1 cellular context compared by ENCODE assay signal in the genomic region with DNA sequence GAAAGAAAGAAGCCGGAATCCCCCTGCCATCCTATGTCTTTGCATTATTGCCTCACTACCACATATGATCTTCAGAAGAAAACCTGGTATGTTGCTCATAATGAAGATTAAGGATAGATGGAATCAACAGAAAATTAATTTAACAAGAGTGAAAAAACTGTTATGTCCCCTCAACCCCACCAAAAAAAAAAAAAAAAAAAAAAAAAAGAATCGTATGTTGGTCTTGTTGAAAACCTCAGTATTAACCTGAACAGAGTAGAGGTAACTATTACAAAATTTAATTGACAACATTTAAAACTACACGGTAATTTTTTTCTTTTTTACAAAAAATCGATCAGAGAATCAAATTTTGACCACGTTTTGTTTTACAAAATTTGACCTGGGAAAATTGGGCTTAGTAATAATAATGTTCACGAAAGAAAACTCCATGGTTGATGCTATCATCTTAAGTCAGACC.
TF ChIP-seq lines count a peak whose summit lies in the region.

No MANE protein-coding gene starts in this region.

TF ChIP-seq in liver, 16 proteins besides CTCF, POLR2A, EP300 and RAD21 (continued from another document):
- TF ChIP-seq GABPA (IDR thresholded peaks at IDR 0.05 in 1 of 2, conservative IDR thresholded peaks at IDR 0.05 in 1 of 2) (no peak), FOXA2 (IDR thresholded peaks at IDR 0.05) (no peak), EGR1 (IDR thresholded peaks at IDR 0.05; ENCODE audit: low read depth in 2 of 2) (no peak)
- TF ChIP-seq, protein P1, sequence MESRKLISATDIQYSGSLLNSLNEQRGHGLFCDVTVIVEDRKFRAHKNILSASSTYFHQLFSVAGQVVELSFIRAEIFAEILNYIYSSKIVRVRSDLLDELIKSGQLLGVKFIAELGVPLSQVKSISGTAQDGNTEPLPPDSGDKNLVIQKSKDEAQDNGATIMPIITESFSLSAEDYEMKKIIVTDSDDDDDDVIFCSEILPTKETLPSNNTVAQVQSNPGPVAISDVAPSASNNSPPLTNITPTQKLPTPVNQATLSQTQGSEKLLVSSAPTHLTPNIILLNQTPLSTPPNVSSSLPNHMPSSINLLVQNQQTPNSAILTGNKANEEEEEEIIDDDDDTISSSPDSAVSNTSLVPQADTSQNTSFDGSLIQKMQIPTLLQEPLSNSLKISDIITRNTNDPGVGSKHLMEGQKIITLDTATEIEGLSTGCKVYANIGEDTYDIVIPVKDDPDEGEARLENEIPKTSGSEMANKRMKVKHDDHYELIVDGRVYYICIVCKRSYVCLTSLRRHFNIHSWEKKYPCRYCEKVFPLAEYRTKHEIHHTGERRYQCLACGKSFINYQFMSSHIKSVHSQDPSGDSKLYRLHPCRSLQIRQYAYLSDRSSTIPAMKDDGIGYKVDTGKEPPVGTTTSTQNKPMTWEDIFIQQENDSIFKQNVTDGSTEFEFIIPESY (IDR thresholded peaks at IDR 0.05), result no peak
- TF ChIP-seq, protein P2, sequence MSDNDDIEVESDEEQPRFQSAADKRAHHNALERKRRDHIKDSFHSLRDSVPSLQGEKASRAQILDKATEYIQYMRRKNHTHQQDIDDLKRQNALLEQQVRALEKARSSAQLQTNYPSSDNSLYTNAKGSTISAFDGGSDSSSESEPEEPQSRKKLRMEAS (IDR thresholded peaks at IDR 0.05), result no peak
- TF ChIP-seq, protein P3, sequence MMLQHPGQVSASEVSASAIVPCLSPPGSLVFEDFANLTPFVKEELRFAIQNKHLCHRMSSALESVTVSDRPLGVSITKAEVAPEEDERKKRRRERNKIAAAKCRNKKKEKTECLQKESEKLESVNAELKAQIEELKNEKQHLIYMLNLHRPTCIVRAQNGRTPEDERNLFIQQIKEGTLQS (IDR thresholded peaks at IDR 0.05), result no peak
